ENCODE assay signal across 8 cellular contexts in genomic region chr16:50665128-50665878, GRCh38. TPM values are rescaled to one million over a fixed set of nuclear protein-coding genes. Genes with fewer than 3 reads are reported as not detected.
DNase-seq lines count a peak whose midpoint lies in the region; ATAC-seq and TF ChIP-seq lines count a peak whose summit lies in the region.

No MANE protein-coding gene starts in this region.

- H3K27ac ChIP-seq in tibial nerve: peak overlapping the region in 3 of 4 donors; percentile 63 to 85 (median 65)

- H3K4me3 Mint-ChIP-seq in T-cell: peak overlapping the region; percentile 72 to 75 (median 73)

- CTCF ChIA-PET in T-cell (lab: Charles Lee): interaction anchor here (0.6 to 4.3 kb wide), 45 partner anchors 8 to 668 kb away, joined by 3 to 62 read pairs (median 4); partner anchors contain the start of genes CYLD (in 2 of the 2), SNX20 (in 2 of the 2) and CNEP1R1 (in 1 of the 2)

- peak overlapping the region; percentile 81 to 85 for H3K27ac Mint-ChIP-seq in T-cell

- no peak for TF ChIP-seq POLR2A in tibial nerve (IDR thresholded peaks at IDR 0.05)

- H3K27me3 ChIP-seq in tibial nerve: no peaks in the 10 kb centered on the region

- WGBS in tibial nerve, 2 donors: 18% methylated on average over 36 to 40 of the region's 40 CpGs

- peak in 1 of 2 donors; percentile 36 for TF ChIP-seq EP300 in tibial nerve (IDR thresholded peaks at IDR 0.05)

- POLR2A ChIA-PET in T-cell (lab: Charles Lee): interaction anchor here in 1 of 2 donors (0.6 kb wide), 1 partner anchor 87 kb away, joined by 3 read pairs; no protein-coding TSS in a partner anchor

- H3K36me3 Mint-ChIP-seq in T-cell: peaks cover 7% of the 10 kb centered on the region

- peak overlapping the region; percentile 28 to 61 (median 38) for H3K4me3 ChIP-seq in tibial nerve

- H3K9me3 ChIP-seq in tibial nerve: no peaks in the 10 kb centered on the region

- H3K27me3 Mint-ChIP-seq in T-cell: no peaks in the 10 kb centered on the region

- peaks cover 0 to 9% (median 0%) of the 10 kb centered on the region in 4 donors for H3K4me1 ChIP-seq in tibial nerve

- no peaks in the 10 kb centered on the region for H3K36me3 ChIP-seq in tibial nerve

- DNase-seq in Kasumi-1 (lab: John Stamatoyannopoulos, UW): peak; percentile 36 to 62
- peak; percentile 39 to 86 (median 76) for DNase-seq in T-cell
- peak; percentile 53 for DNase-seq in amniotic epithelial cell (ENCODE audit: low read depth)
- DNase-seq in left cardiac atrium: peak; percentile 80
- DNase-seq in posterior cingulate gyrus: peak; percentile 61 to 95 (median 84)
- DNase-seq in tibial nerve (ENCODE audit: low spot score in 2 of 2): peak; percentile 58 to 84

- peak; percentile 81 for TF ChIP-seq CTCF in GM12873 (IDR thresholded peaks at IDR 0.05; ENCODE audit: insufficient read depth, low read depth, low read length, missing control alignments)
- TF ChIP-seq CTCF in tibial nerve (IDR thresholded peaks at IDR 0.05): peak; percentile 82 to 94 (median 87)

- H3K9me3 Mint-ChIP-seq in T-cell: peaks cover 0 to 5% (median 0%) of the 10 kb centered on the region in 3 donors

- peaks cover 37 to 44% (median 41%) of the 10 kb centered on the region in 3 donors for H3K4me1 Mint-ChIP-seq in T-cell

- ATAC-seq in T-cell (replicated peaks in 1 of 4): peak; percentile 53 to 73 (median 60)
- ATAC-seq in left cardiac atrium: peak; percentile 87 to 88
- ATAC-seq in GM21529 (IDR thresholded peaks at IDR 0.05; ENCODE audit: unreplicated experiment): no peak

- intact Hi-C loops in left cardiac atrium (cut with DNase I): loop anchor here (1.0 to 10.0 kb wide), 2 partner anchors 293 to 451 kb away; no protein-coding TSS in a partner anchor
- intact Hi-C loops in posterior cingulate gyrus (cut with DNase I): loop anchor here (1.0 to 10.0 kb wide), 6 partner anchors 73 to 641 kb away; partner anchors contain the start of gene CNEP1R1

RNA-seq across cellular contexts. Expression of gene SNX20, which starts 15.8 kb away (rescaled TPM):
- total RNA-seq in T-cell (10 to 100 TPM; 38.8 to 85.2 (median 69.6) TPM), left cardiac atrium (1 to 10 TPM; 1.2 to 2.0 TPM), tibial nerve (1 to 10 TPM; 1.7 to 5.1 (median 2.3) TPM)

RNA-seq across cellular contexts. Expression of gene NOD2, which starts 28.1 kb away (rescaled TPM):
- total RNA-seq in T-cell (1 to 10 TPM; 2.4 to 7.6 (median 3.1) TPM), left cardiac atrium (1 to 10 TPM; 1.3 to 1.4 TPM), tibial nerve (10 to 100 TPM in 1 of 4 donors, 1 to 10 TPM in 3; 1.3 to 10.2 (median 2.7) TPM)

Comparison
In these comparisons a context has a peak if more than half of its experiments do, and no peak if none do; other contexts are left out.
1. RNA of gene SNX20, which starts 15.8 kb away (total RNA-seq): 38.8 to 85.2 TPM in T-cell; 1.7 to 5.1 TPM in tibial nerve and 1.2 to 2.0 TPM in left cardiac atrium; every median in the first group is over 4 times any median in the second.
2. Peak in every context shown above with its lines, with median percentiles within 50 percentile points of each other: DNase-seq.